Comparison of ENCODE assay signal across 1 cellular context in genomic region chr3:53069422-53070068, GRCh38.
TF ChIP-seq lines count a peak whose summit lies in the region.

No MANE protein-coding gene starts in this region.

TF ChIP-seq in H1, 55 proteins besides CTCF, POLR2A, EP300 and RAD21:
- no peak for TF ChIP-seq NANOG (IDR thresholded peaks at IDR 0.05; ENCODE audit: insufficient read depth, low read depth, low read length, poor library complexity, severe bottlenecking)
- no peak for TF ChIP-seq ZNF274 (IDR thresholded peaks at IDR 0.05; ENCODE audit: borderline replicate concordance, extremely low read depth, low read length)
- TF ChIP-seq SRF (IDR thresholded peaks at IDR 0.05; ENCODE audit: low read depth, low read length), result no peak
- no peak for TF ChIP-seq SIN3A (conservative IDR thresholded peaks at IDR 0.05 in 1 of 2, IDR thresholded peaks at IDR 0.05 in 1 of 2; ENCODE audit: low read depth in 1 of 2, low read length in 2 of 2)
- TF ChIP-seq EGR1 (IDR thresholded peaks at IDR 0.05; ENCODE audit: borderline replicate concordance, low read depth, low read length), result no peak
- TF ChIP-seq JUND (IDR thresholded peaks at IDR 0.05; ENCODE audit: low read length), result no peak
- no peak for TF ChIP-seq BCL11A (IDR thresholded peaks at IDR 0.05; ENCODE audit: low read depth in 2 of 2, low read length in 2 of 2)
- no peak for TF ChIP-seq SP2 (IDR thresholded peaks at IDR 0.05; ENCODE audit: low read length)
- no peak for TF ChIP-seq CBX8 (IDR thresholded peaks at IDR 0.05; ENCODE audit: borderline replicate concordance, low read depth, low read length)
- TF ChIP-seq TBP (IDR thresholded peaks at IDR 0.05; ENCODE audit: low read depth, low read length), result no peak
- no peak for TF ChIP-seq POU5F1 (IDR thresholded peaks at IDR 0.05; ENCODE audit: low read depth, low read length)
- no peak for TF ChIP-seq CHD7 (IDR thresholded peaks at IDR 0.05; ENCODE audit: insufficient replicate concordance, low read length)
- TF ChIP-seq TAF1 (IDR thresholded peaks at IDR 0.05; ENCODE audit: low read depth, low read length), result no peak
- no peak for TF ChIP-seq E2F6 (IDR thresholded peaks at IDR 0.05)
- no peak for TF ChIP-seq SP4 (IDR thresholded peaks at IDR 0.05; ENCODE audit: low read length)
- no peak for TF ChIP-seq SP1 (IDR thresholded peaks at IDR 0.05; ENCODE audit: low read depth, low read length)
